1 cellular context compared by ENCODE assay signal in genomic region chr3:48702320-48702921, GRCh38.
TF ChIP-seq lines count a peak whose summit lies in the region.

No MANE protein-coding gene starts in this region.

TF ChIP-seq in HepG2, 621 proteins besides CTCF, POLR2A, EP300 and RAD21:
- TF ChIP-seq ZNF121 (CRISPR knock-in tag; IDR thresholded peaks at IDR 0.05) (peak; percentile 88), ZNF770 (CRISPR knock-in tag; IDR thresholded peaks at IDR 0.05) (peak; percentile 63; the same call in 1 of the 2 replicates), ZNF138 (CRISPR knock-in tag; IDR thresholded peaks at IDR 0.05; ENCODE audit: low read depth) (no peak)
